ENCODE assay signal across 35 cellular contexts in the genomic region with DNA sequence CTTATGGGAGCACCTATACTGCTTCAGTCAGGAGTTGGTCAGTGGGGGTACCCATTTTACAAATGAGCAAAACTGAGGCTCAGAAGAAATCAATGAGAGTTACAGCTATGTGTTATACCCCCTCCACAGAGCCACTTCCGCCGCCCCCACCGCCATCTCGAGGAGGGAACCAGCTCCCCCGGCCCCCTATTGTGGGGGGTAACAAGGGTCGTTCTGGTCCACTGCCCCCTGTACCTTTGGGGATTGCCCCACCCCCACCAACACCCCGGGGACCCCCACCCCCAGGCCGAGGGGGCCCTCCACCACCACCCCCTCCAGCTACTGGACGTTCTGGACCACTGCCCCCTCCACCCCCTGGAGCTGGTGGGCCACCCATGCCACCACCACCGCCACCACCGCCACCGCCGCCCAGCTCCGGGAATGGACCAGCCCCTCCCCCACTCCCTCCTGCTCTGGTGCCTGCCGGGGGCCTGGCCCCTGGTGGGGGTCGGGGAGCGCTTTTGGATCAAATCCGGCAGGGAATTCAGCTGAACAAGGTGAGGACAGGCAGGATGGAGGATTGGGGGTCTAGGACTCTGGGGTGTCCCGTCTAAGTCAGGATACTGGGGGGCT. TPM values are rescaled to one million over a fixed set of nuclear protein-coding genes. Genes with fewer than 3 reads are reported as not detected.
"Had no signal": no experiment of that assay in that cellular context is flagged by ENCODE, and none has a peak within 500 bp of the region (broad histone marks: within the 10 kb centered on the region; RNA-seq: fewer than 3 reads in every experiment).

No MANE protein-coding gene starts in this region.

- H3K4me3 Mint-ChIP-seq: activated B cell treated with CpG ODN at 0.5 μM for 24 hours; activated CD4-positive, alpha-beta memory T cell treated with anti-CD3 and anti-CD28 coated beads for 36 hours; activated naive CD8-positive, alpha-beta T cell treated with anti-CD3 and anti-CD28 coated beads for 36 hours; activated T-helper 17 cell treated with anti-CD3 and anti-CD28 coated beads, Interleukin-2, amount 50 U/mL, for 72 hours; IgD-negative memory B cell; T-helper 1 cell treated with Interleukin-12 subunit alpha and Interleukin-12 subunit beta and Interleukin-4 antibody, amounts not matched to agents 30 μg/mL and 1 μg/mL, for 36 hours; T-helper 2 cell treated with Interferon-gamma antibody and Interleukin-4, amounts not matched to agents 5 μg/mL and 100 μg/mL, for 36 hours had no signal

- H3K36me3 ChIP-seq: brain microvascular endothelial cell, Peyer's patch, SJSA1 had no signal

- H3K9me3 Mint-ChIP-seq: activated B cell treated with CpG ODN at 0.5 μM for 24 hours; activated CD4-positive, alpha-beta memory T cell treated with anti-CD3 and anti-CD28 coated beads for 36 hours; activated naive CD8-positive, alpha-beta T cell treated with anti-CD3 and anti-CD28 coated beads for 36 hours; activated T-helper 17 cell treated with anti-CD3 and anti-CD28 coated beads, Interleukin-2, amount 50 U/mL, for 72 hours; T-helper 1 cell treated with Interleukin-12 subunit alpha and Interleukin-12 subunit beta and Interleukin-4 antibody, amounts not matched to agents 30 μg/mL and 1 μg/mL, for 36 hours; T-helper 2 cell treated with Interferon-gamma antibody and Interleukin-4, amounts not matched to agents 5 μg/mL and 100 μg/mL, for 36 hours had no signal

- H3K9me3 ChIP-seq: Peyer's patch, SJSA1, SK-N-SH had no signal

- H3K27ac Mint-ChIP-seq: activated B cell treated with CpG ODN at 0.5 μM for 24 hours; activated CD4-positive, alpha-beta memory T cell treated with anti-CD3 and anti-CD28 coated beads for 36 hours; IgD-negative memory B cell; T-helper 1 cell treated with Interleukin-12 subunit alpha and Interleukin-12 subunit beta and Interleukin-4 antibody, amounts not matched to agents 30 μg/mL and 1 μg/mL, for 36 hours; T-helper 2 cell treated with Interferon-gamma antibody and Interleukin-4, amounts not matched to agents 5 μg/mL and 100 μg/mL, for 36 hours had no signal

- H3K4me1 ChIP-seq: Peyer's patch, SJSA1 had no signal

- H3K27me3 ChIP-seq: brain microvascular endothelial cell, Peyer's patch, SJSA1 had no signal

- H3K27ac ChIP-seq: brain microvascular endothelial cell, Peyer's patch, SJSA1 had no signal

- ATAC-seq: activated T-helper 17 cell treated with anti-CD3 and anti-CD28 coated beads, Interleukin-2, amount 50 U/mL, for 72 hours; PC-3 had no signal

- H3K4me3 ChIP-seq: Peyer's patch, SJSA1 had no signal

- H3K27me3 Mint-ChIP-seq: activated B cell treated with CpG ODN at 0.5 μM for 24 hours; activated CD4-positive, alpha-beta memory T cell treated with anti-CD3 and anti-CD28 coated beads for 36 hours; activated naive CD8-positive, alpha-beta T cell treated with anti-CD3 and anti-CD28 coated beads for 36 hours; activated T-helper 17 cell treated with anti-CD3 and anti-CD28 coated beads, Interleukin-2, amount 50 U/mL, for 72 hours had no signal

- DNase-seq: activated B cell treated with CpG ODN at 0.5 μM for 24 hours; activated CD4-positive, alpha-beta memory T cell treated with anti-CD3 and anti-CD28 coated beads for 36 hours; activated CD4-positive, alpha-beta T cell treated with anti-CD3 and anti-CD28 coated beads for 4 hours; activated CD4-positive, alpha-beta T cell treated with anti-CD3 and anti-CD28 coated beads, Interleukin-2, amount 50 U/mL, for 1 hour; activated CD4-positive, CD25-positive, alpha-beta regulatory T cell treated with anti-CD3 and anti-CD28 coated beads, Interleukin-2, amount 50 U/mL, for 72 hours; activated CD8-positive, alpha-beta memory T cell treated with anti-CD3 and anti-CD28 coated beads, Interleukin-2, amount 50 U/mL, for 4 hours; activated effector memory CD4-positive, alpha-beta T cell treated with anti-CD3 and anti-CD28 coated beads, Interleukin-2, amount 50 U/mL, for 16 hours; activated naive CD4-positive, alpha-beta T cell; activated naive CD4-positive, alpha-beta T cell treated with anti-CD3 and anti-CD28 coated beads, Interleukin-2, amount 50 U/mL, for 16 hours; activated naive CD8-positive, alpha-beta T cell treated with anti-CD3 and anti-CD28 coated beads for 36 hours; activated T-cell treated with anti-CD3 and anti-CD28 coated beads for 4 hours; activated T-cell treated with anti-CD3 and anti-CD28 coated beads, Interleukin-2, amount 50 U/mL, for 48 hours; amniotic stem cell; brain microvascular endothelial cell; KG1; MM.1S; MV-4-11; NCI-H1092; NCI-H1436 treated with DMSO at 0.1 percent for 48 hours; NCI-H1694 treated with DMSO at 0.1 percent for 48 hours; NCI-H2029; NCI-H345; NCI-H524 treated with DMSO at 0.1 percent for 48 hours; NK-92 treated with Interleukin-12 subunit alpha and Interleukin-12 subunit beta, amount 100 ng/mL, for 24 hours; PC-3; Peyer's patch; RPMI8226; SHP77 treated with DMSO at 0.1 percent for 48 hours; SK-N-SH had no signal

RNA-seq across cellular contexts. Expression of a gene that starts 5.0 kb away (rescaled TPM):
- total RNA-seq: LHCN-M2, SJSA1 had no signal
